ENCODE assay signal across 25 cellular contexts in genomic region chr11:65808744-65809341, GRCh38. TPM values are rescaled to one million over a fixed set of nuclear protein-coding genes. Genes with fewer than 3 reads are reported as not detected.
"Had no signal": no experiment of that assay in that cellular context is flagged by ENCODE, and none has a peak within 500 bp of the region (broad histone marks: within the 10 kb centered on the region; RNA-seq: fewer than 3 reads in every experiment).

No MANE protein-coding gene starts in this region.

- H3K27ac ChIP-seq: epithelial cell of prostate, esophagus squamous epithelium, gastroesophageal sphincter, left ventricle myocardium inferior, neutrophil, right lobe of liver, suprapubic skin, thyroid gland, upper lobe of left lung, uterus had no signal

- H3K9me3 ChIP-seq: esophagus squamous epithelium, gastroesophageal sphincter, left ventricle myocardium inferior, neutrophil, right lobe of liver, suprapubic skin, thyroid gland, upper lobe of left lung, uterus had no signal

- ATAC-seq: effector memory CD8-positive, alpha-beta T cell; gastroesophageal sphincter; naive thymus-derived CD8-positive, alpha-beta T cell; stimulated activated effector memory CD8-positive, alpha-beta T cell treated with anti-CD3 and anti-CD28 coated beads, Interleukin-12 subunit alpha, Interleukin-12 subunit beta, amount 100 ng/mL, for 72 hours; stimulated activated naive CD8-positive, alpha-beta T cell treated with anti-CD3 and anti-CD28 coated beads, Interleukin-15, Interleukin-2, amounts not matched to agents 100 U/mL and 50 U/mL, for 24 hours had no signal

- H3K27me3 ChIP-seq: right lobe of liver, thyroid gland, uterus had no signal

- H3K36me3 ChIP-seq: esophagus squamous epithelium, gastroesophageal sphincter, left ventricle myocardium inferior, neutrophil, right lobe of liver, suprapubic skin, thyroid gland, upper lobe of left lung, uterus had no signal

- H3K4me3 ChIP-seq: esophagus squamous epithelium, gastroesophageal sphincter, left ventricle myocardium inferior, lung, right lobe of liver, suprapubic skin, thyroid gland, upper lobe of left lung, uterus had no signal

- H3K4me1 ChIP-seq: gastroesophageal sphincter, left ventricle myocardium inferior, right lobe of liver, thyroid gland, uterus had no signal

- DNase-seq: effector memory CD8-positive, alpha-beta T cell; esophagus squamous epithelium; foreskin fibroblast; glutamatergic neuron; islet precursor cell; left ventricle myocardium inferior; naive thymus-derived CD8-positive, alpha-beta T cell; stimulated activated CD4-positive, alpha-beta T cell treated with anti-CD3 and anti-CD28 coated beads, Interleukin-4, amount 100 ng/mL, for 1 hour; stimulated activated CD8-positive, alpha-beta memory T cell treated with anti-CD3 and anti-CD28 coated beads, Interleukin-4, amount 100 ng/mL, for 48 hours; stimulated activated naive CD8-positive, alpha-beta T cell treated with anti-CD3 and anti-CD28 coated beads, Interleukin-15, Interleukin-2, amounts not matched to agents 100 U/mL and 50 U/mL, for 24 hours; thyroid gland; uterus had no signal

RNA-seq across cellular contexts. Expression of gene OVOL1, which starts 22.0 kb away (rescaled TPM):
- total RNA-seq: left ventricle myocardium inferior; mesenteric fat pad; mononuclear cell; naive thymus-derived CD8-positive, alpha-beta T cell; osteocyte; posterior vena cava; right lobe of liver had no signal
- polyA plus RNA-seq: naive thymus-derived CD8-positive, alpha-beta T cell; neural cell had no signal

RNA-seq across cellular contexts. Expression of gene SNX32, which starts 24.9 kb away (rescaled TPM):
- total RNA-seq: left ventricle myocardium inferior, mesenteric fat pad, mononuclear cell had no signal
